In the genomic region with DNA sequence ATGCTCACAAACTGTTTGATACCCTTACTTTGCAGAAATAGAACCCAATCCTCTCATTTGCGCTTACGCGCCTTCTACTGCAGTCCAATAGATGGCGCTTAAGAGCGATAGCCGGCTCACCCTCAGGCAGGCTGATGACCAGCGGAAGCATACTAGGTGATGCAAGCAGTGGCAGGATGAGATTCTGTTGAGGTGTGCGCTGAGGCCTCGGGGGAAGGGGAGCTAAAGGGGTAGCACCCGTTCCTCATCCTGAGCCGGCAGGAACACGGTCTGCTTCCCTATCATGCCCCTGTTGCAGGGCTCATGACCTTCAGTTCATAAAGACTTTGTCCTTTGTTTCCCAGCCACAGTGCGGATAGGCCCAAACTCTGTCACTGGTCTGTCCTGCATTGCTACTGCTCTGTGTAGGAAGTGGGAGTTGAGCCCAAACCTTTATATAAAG, we compare ENCODE assay signal across 1 cellular context.
TF ChIP-seq lines count a peak whose summit lies in the region.

No MANE protein-coding gene starts in this region.

TF ChIP-seq in SK-N-SH treated with all-trans-retinoic acid at 6 μM for 48 hours, 23 proteins besides CTCF, POLR2A, EP300 and RAD21 (continued from another document):
- TF ChIP-seq, protein P1, sequence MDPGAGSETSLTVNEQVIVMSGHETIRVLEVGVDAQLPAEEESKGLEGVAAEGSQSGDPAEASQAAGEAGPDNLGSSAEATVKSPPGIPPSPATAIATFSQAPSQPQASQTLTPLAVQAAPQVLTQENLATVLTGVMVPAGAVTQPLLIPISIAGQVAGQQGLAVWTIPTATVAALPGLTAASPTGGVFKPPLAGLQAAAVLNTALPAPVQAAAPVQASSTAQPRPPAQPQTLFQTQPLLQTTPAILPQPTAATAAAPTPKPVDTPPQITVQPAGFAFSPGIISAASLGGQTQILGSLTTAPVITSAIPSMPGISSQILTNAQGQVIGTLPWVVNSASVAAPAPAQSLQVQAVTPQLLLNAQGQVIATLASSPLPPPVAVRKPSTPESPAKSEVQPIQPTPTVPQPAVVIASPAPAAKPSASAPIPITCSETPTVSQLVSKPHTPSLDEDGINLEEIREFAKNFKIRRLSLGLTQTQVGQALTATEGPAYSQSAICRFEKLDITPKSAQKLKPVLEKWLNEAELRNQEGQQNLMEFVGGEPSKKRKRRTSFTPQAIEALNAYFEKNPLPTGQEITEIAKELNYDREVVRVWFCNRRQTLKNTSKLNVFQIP (CRISPR knock-in tag; IDR thresholded peaks at IDR 0.05; ENCODE audit: borderline replicate concordance, low read depth): no peak
- no peak for TF ChIP-seq TCF4 (CRISPR knock-in tag; IDR thresholded peaks at IDR 0.05; ENCODE audit: borderline replicate concordance)
- TF ChIP-seq, protein P2, sequence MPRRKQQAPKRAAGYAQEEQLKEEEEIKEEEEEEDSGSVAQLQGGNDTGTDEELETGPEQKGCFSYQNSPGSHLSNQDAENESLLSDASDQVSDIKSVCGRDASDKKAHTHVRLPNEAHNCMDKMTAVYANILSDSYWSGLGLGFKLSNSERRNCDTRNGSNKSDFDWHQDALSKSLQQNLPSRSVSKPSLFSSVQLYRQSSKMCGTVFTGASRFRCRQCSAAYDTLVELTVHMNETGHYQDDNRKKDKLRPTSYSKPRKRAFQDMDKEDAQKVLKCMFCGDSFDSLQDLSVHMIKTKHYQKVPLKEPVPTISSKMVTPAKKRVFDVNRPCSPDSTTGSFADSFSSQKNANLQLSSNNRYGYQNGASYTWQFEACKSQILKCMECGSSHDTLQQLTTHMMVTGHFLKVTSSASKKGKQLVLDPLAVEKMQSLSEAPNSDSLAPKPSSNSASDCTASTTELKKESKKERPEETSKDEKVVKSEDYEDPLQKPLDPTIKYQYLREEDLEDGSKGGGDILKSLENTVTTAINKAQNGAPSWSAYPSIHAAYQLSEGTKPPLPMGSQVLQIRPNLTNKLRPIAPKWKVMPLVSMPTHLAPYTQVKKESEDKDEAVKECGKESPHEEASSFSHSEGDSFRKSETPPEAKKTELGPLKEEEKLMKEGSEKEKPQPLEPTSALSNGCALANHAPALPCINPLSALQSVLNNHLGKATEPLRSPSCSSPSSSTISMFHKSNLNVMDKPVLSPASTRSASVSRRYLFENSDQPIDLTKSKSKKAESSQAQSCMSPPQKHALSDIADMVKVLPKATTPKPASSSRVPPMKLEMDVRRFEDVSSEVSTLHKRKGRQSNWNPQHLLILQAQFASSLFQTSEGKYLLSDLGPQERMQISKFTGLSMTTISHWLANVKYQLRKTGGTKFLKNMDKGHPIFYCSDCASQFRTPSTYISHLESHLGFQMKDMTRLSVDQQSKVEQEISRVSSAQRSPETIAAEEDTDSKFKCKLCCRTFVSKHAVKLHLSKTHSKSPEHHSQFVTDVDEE (CRISPR knock-in tag; IDR thresholded peaks at IDR 0.05): no peak
- no peak for TF ChIP-seq ZC3H10 (CRISPR knock-in tag; IDR thresholded peaks at IDR 0.05)
- TF ChIP-seq ZNF565 (CRISPR knock-in tag; conservative IDR thresholded peaks at IDR 0.05; ENCODE audit: low read depth): no peak
- TF ChIP-seq ZFP30 (CRISPR knock-in tag; IDR thresholded peaks at IDR 0.05): no peak
